25 cellular contexts compared by ENCODE assay signal in genomic region chr3:58737644-58738043, GRCh38.
"Had no signal": no experiment of that assay in that cellular context is flagged by ENCODE, and none has a peak within 500 bp of the region (broad histone marks: within the 10 kb centered on the region; RNA-seq: fewer than 3 reads in every experiment).

No MANE protein-coding gene starts in this region.

- H3K36me3 Mint-ChIP-seq: mesothelial cell of epicardium, naive B cell, natural killer cell had no signal

- DNase-seq: cortex of kidney; effector CD8-positive, alpha-beta T cell; effector memory CD8-positive, alpha-beta T cell; endodermal cell; erythroblast; esophagus squamous epithelium; foreskin fibroblast; foreskin melanocyte; gastrocnemius medialis; glutamatergic neuron; head of caudate nucleus; heart right ventricle; hippocampal formation; left cardiac atrium; left lung; left ventricle myocardium superior; lower lobe of right lung; mesenchymal stem cell; mucosa of descending colon; naive B cell; natural killer cell had no signal

- ATAC-seq: effector memory CD8-positive, alpha-beta T cell; esophagus mucosa; gastrocnemius medialis; heart right ventricle; left cardiac atrium; left lung; left ventricle myocardium superior; lower lobe of right lung; mucosa of descending colon; natural killer cell had no signal

- H3K27me3 Mint-ChIP-seq: dendritic cell treated with granulocyte-macrophage colony-stimulating factor and Interleukin-4, amounts not matched to agents 40 ng/mL and 50 ng/mL, for 4 days had no signal

- H3K27ac ChIP-seq: epithelial cell of prostate, esophagus squamous epithelium, gastrocnemius medialis, heart right ventricle, left lung, lower lobe of right lung had no signal

- H3K4me1 ChIP-seq: esophagus squamous epithelium, gastrocnemius medialis, heart right ventricle, left lung, lower lobe of right lung had no signal

- H3K27ac Mint-ChIP-seq: dendritic cell treated with granulocyte-macrophage colony-stimulating factor and Interleukin-4, amounts not matched to agents 40 ng/mL and 50 ng/mL, for 4 days; effector memory CD8-positive, alpha-beta T cell; endodermal cell; mesothelial cell of epicardium; naive B cell; natural killer cell had no signal

- H3K36me3 ChIP-seq: esophagus squamous epithelium, gastrocnemius medialis, heart right ventricle, left lung, lower lobe of right lung had no signal

- H3K9me3 ChIP-seq: esophagus squamous epithelium, gastrocnemius medialis, heart right ventricle, left lung, lower lobe of right lung, mucosa of descending colon had no signal

- H3K4me3 Mint-ChIP-seq: dendritic cell treated with granulocyte-macrophage colony-stimulating factor and Interleukin-4, amounts not matched to agents 40 ng/mL and 50 ng/mL, for 4 days; effector memory CD8-positive, alpha-beta T cell; endodermal cell; mesothelial cell of epicardium; naive B cell; natural killer cell had no signal

- H3K27me3 ChIP-seq: esophagus squamous epithelium, gastrocnemius medialis, heart right ventricle, left lung had no signal

- H3K4me3 ChIP-seq: esophagus squamous epithelium, gastrocnemius medialis, heart right ventricle, left lung, lower lobe of right lung, mucosa of descending colon had no signal

- H3K9me3 Mint-ChIP-seq: dendritic cell treated with granulocyte-macrophage colony-stimulating factor and Interleukin-4, amounts not matched to agents 40 ng/mL and 50 ng/mL, for 4 days; endodermal cell; mesothelial cell of epicardium; natural killer cell had no signal

- H3K4me1 Mint-ChIP-seq: endodermal cell, mesothelial cell of epicardium, naive B cell, natural killer cell had no signal
